In the genomic region with DNA sequence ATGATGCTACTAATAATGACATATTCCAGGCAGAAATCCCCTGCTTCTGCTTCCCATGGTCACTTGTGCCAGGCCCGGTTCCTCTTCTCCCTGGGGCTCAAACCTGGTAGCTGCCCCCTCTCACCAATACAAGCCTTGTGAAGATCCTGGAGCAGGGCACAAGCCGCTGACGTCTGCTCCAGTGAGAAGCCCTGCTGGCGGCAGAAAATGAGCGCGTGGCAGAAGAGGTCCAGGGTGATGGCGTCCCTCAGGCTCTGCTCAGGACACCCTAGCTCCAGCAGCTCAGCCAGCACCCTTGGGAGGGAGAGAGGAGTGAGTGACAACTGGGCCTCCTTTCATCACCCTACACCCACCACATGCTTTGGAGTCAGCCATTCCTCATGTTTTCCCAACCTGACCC, we compare ENCODE assay signal across 16 cellular contexts. TPM values are rescaled to one million over a fixed set of nuclear protein-coding genes. Genes with fewer than 3 reads are reported as not detected.
DNase-seq lines count a peak whose midpoint lies in the region; ATAC-seq, FAIRE-seq and TF ChIP-seq lines count a peak whose summit lies in the region.
"Had no signal": no experiment of that assay in that cellular context is flagged by ENCODE, and none has a peak within 500 bp of the region (broad histone marks: within the 10 kb centered on the region; RNA-seq: fewer than 3 reads in every experiment).

No MANE protein-coding gene starts in this region.

- H3K4me3 Mint-ChIP-seq in T-helper 1 cell treated with Interleukin-12 subunit alpha and Interleukin-12 subunit beta and Interleukin-4 antibody, amounts not matched to agents 30 μg/mL and 1 μg/mL, for 36 hours, result peak overlapping the region; percentile 0
- no peak overlapping the region for H3K4me3 Mint-ChIP-seq in activated CD4-positive, alpha-beta memory T cell treated with anti-CD3 and anti-CD28 coated beads, Interleukin-2, amount 10 ng/mL, durations not matched to agents 7 days and 5 days

- peaks cover 34% of the 10 kb centered on the region for H3K4me1 ChIP-seq in Karpas-422 (ENCODE audit: low read length)
- peaks cover 19 to 40% of the 10 kb centered on the region in 2 experiments; a peak in 4 of 5 replicates for H3K4me1 ChIP-seq in K562 (replicated peaks in 1 of 2; ENCODE audit: control insufficient read depth in 2 of 2, insufficient read depth in 2 of 2, low read length in 2 of 2)
- peaks cover 10 to 11% of the 10 kb centered on the region in 2 donors for H3K4me1 ChIP-seq in neuronal stem cell (ENCODE audit: control insufficient read depth in 2 of 2, insufficient read depth in 1 of 2, low read depth in 1 of 2, low read length in 2 of 2)

- POLR2A ChIA-PET in K562 (lab: Yijun Ruan, JAX), result interaction anchor here (0.7 to 3.7 kb wide), 5 partner anchors 8 to 141 kb away, joined by 3 to 28 read pairs (median 7); partner anchors contain the start of gene PHKG2
- POLR2A ChIA-PET in activated CD4-positive, alpha-beta memory T cell treated with anti-CD3 and anti-CD28 coated beads, Interleukin-2, amount 10 ng/mL, durations not matched to agents 7 days and 5 days (lab: Charles Lee), result interaction anchor here (0.8 to 4.5 kb wide), 5 partner anchors 9 to 84 kb away, joined by 3 to 28 read pairs (median 4); partner anchors contain the start of gene PHKG2

- H3K4me3 ChIP-seq in Karpas-422 (ENCODE audit: low read length), result peak overlapping the region; percentile 93; the same call in 1 of the 2 replicates
- H3K4me3 ChIP-seq in K562, result peak overlapping the region; percentile 88; the same call in 1 of the 2 replicates
- H3K4me3 ChIP-seq in neuronal stem cell (ENCODE audit: low read length in 2 of 2), result no peak overlapping the region
- H3K4me3 ChIP-seq: ovary had no signal

- WGBS in K562 (ENCODE audit: insufficient coverage, low coverage, missing lambda C conversion rate), result 85% methylated on average over 7 of the region's 7 CpGs
- no CpG with 5 or more reads among the region's 7 CpGs for WGBS in neuronal stem cell (ENCODE audit: extremely low coverage in 2 of 2, insufficient read length in 2 of 2, insufficient replicate concordance in 1 of 2), 2 donors

- H2BK120ac ChIP-seq in neuronal stem cell (ENCODE audit: low read depth, low read length), result no peak overlapping the region

- H4K91ac ChIP-seq in neuronal stem cell (ENCODE audit: low read depth, low read length, poor library complexity), result no peak overlapping the region

- H3K23ac ChIP-seq in neuronal stem cell (ENCODE audit: low read depth, low read length, poor library complexity), result no peak overlapping the region

- CTCF ChIA-PET in K562 (lab: Yijun Ruan, JAX; ENCODE audit: low intra/inter-chr PET ratio), result no interaction called here
- CTCF ChIA-PET in activated CD4-positive, alpha-beta memory T cell treated with anti-CD3 and anti-CD28 coated beads, Interleukin-2, amount 10 ng/mL, durations not matched to agents 7 days and 5 days (lab: Charles Lee), result interaction anchor here (1.1 kb wide), 1 partner anchor 11 kb away, joined by 4 read pairs; no protein-coding TSS in a partner anchor

- intact Hi-C loops in K562 (cut with micrococcal nuclease), result loop anchor here (5.0 kb wide), 1 partner anchor 52 kb away; no protein-coding TSS in a partner anchor

- no peak overlapping the region for H2BK5ac ChIP-seq in neuronal stem cell (ENCODE audit: low read length)

- peak overlapping the region; percentile 84; the same call in 1 of the 2 replicates for H3K9ac ChIP-seq in Karpas-422 (ENCODE audit: low read length)
- H3K9ac ChIP-seq in K562 (ENCODE audit: insufficient read depth in 1 of 2, low read depth in 2 of 2, low read length in 2 of 2), result peak overlapping the region in 1 of 2 experiments; percentile 95; a peak in 1 of 4 replicates
- H3K9ac ChIP-seq in neuronal stem cell (ENCODE audit: low read depth, low read length, poor library complexity), result no peak overlapping the region

- no TSS peak for BruUV-seq in K562 (replicated peaks; lab: Mats Ljungman, UMichigan)

- H3K79me2 ChIP-seq in Karpas-422 (ENCODE audit: low read length), result peaks cover 24% of the 10 kb centered on the region
- H3K79me2 ChIP-seq in K562 (ENCODE audit: control insufficient read depth, insufficient read depth, low read length), result peaks cover 42% of the 10 kb centered on the region

- 0 out of 2 replicates have a peak overlapping the region, but pooled peaks have one; percentile 59 for H3K27ac ChIP-seq in Karpas-422 (ENCODE audit: low read length)
- H3K27ac ChIP-seq in K562 (ENCODE audit: extremely low read depth, low read depth, low read length), result 0 out of 3 replicates have a peak overlapping the region, but pooled peaks have one; percentile 54
- no peak overlapping the region for H3K27ac ChIP-seq in neuronal stem cell (replicated peaks; ENCODE audit: low read length)
- H3K27ac ChIP-seq: ovary, tibial nerve had no signal

- H3K9me1 ChIP-seq in K562 (ENCODE audit: control insufficient read depth, insufficient read depth, low read length), result no peaks in the 10 kb centered on the region

- no peaks in the 10 kb centered on the region for H3K9me2 ChIP-seq in Karpas-422 (replicated peaks; ENCODE audit: insufficient read depth, low read length)

- TF ChIP-seq CTCF in K562 (IDR thresholded peaks at IDR 0.05 in 2 of 3, conservative IDR thresholded peaks at IDR 0.05 in 1 of 3; ENCODE audit: insufficient read depth in 2 of 3, low read depth in 1 of 3, low read length in 3 of 3), result no peak

- no peak for TF ChIP-seq RAD21 in K562 (CRISPR knock-in tag; conservative IDR thresholded peaks at IDR 0.05 in 1 of 2, IDR thresholded peaks at IDR 0.05 in 1 of 2)

- H3K4ac ChIP-seq in neuronal stem cell (ENCODE audit: low read length), result no peak overlapping the region

- H2AFZ ChIP-seq in Karpas-422 (ENCODE audit: low read length) (no peak overlapping the region), K562 (ENCODE audit: low read depth, low read length) (no peak overlapping the region), neuronal stem cell (ENCODE audit: low read length) (no peak overlapping the region)

- TF ChIP-seq POLR2A in K562 (conservative IDR thresholded peaks at IDR 0.05), result no peak

- H3K36me3 ChIP-seq in Karpas-422 (ENCODE audit: insufficient read depth, low read length), result peaks cover 13% of the 10 kb centered on the region; the same call in 1 of the 2 replicates
- H3K36me3 ChIP-seq in K562 (ENCODE audit: control insufficient read depth, insufficient read depth, low read length), result peaks cover 72% of the 10 kb centered on the region
- H3K36me3 ChIP-seq in neuronal stem cell (replicated peaks in 1 of 2; ENCODE audit: control insufficient read depth in 2 of 2, insufficient read depth in 2 of 2, low read length in 2 of 2), result peaks cover 36 to 72% of the 10 kb centered on the region in 2 donors
- H3K36me3 ChIP-seq: ovary had no signal

- H3K18ac ChIP-seq in neuronal stem cell (ENCODE audit: low read length), result no peak overlapping the region

- H3K9me3 ChIP-seq in Karpas-422 (ENCODE audit: low read length), result no peaks in the 10 kb centered on the region
- H3K9me3 ChIP-seq in K562 (replicated peaks; ENCODE audit: control insufficient read depth, insufficient read depth, low read depth, low read length), result no peaks in the 10 kb centered on the region
- no peaks in the 10 kb centered on the region for H3K9me3 ChIP-seq in neuronal stem cell (replicated peaks in 1 of 2; ENCODE audit: control insufficient read depth in 2 of 2, insufficient read depth in 1 of 2, low read depth in 1 of 2, low read length in 2 of 2)
- H3K9me3 ChIP-seq: heart right ventricle, ovary, tibial nerve had no signal

- no peak overlapping the region for H4K8ac ChIP-seq in neuronal stem cell (ENCODE audit: low read depth, low read length)

- H4K20me1 ChIP-seq in Karpas-422 (ENCODE audit: insufficient read depth, low read depth, low read length) (no peaks in the 10 kb centered on the region), K562 (replicated peaks; ENCODE audit: control insufficient read depth, insufficient read depth, low read length) (no peaks in the 10 kb centered on the region)

- FAIRE-seq in K562 (lab: Jason Lieb, UNC), result no peak
- FAIRE-seq: A204.1 had no signal

- H3K27ac Mint-ChIP-seq in T-helper 1 cell treated with Interleukin-12 subunit alpha and Interleukin-12 subunit beta and Interleukin-4 antibody, amounts not matched to agents 30 μg/mL and 1 μg/mL, for 36 hours, result no peak overlapping the region
- no peak overlapping the region for H3K27ac Mint-ChIP-seq in activated CD4-positive, alpha-beta memory T cell treated with anti-CD3 and anti-CD28 coated beads, Interleukin-2, amount 10 ng/mL, durations not matched to agents 7 days and 5 days

- peaks cover 22% of the 10 kb centered on the region for H3K79me1 ChIP-seq in neuronal stem cell (ENCODE audit: low read depth, low read length)

- no peak for TF ChIP-seq EP300 in K562 (IDR thresholded peaks at IDR 0.05; ENCODE audit: low read length)

- no peaks in the 10 kb centered on the region for H3K9me3 Mint-ChIP-seq in T-helper 1 cell treated with Interleukin-12 subunit alpha and Interleukin-12 subunit beta and Interleukin-4 antibody, amounts not matched to agents 30 μg/mL and 1 μg/mL, for 36 hours
- no peaks in the 10 kb centered on the region for H3K9me3 Mint-ChIP-seq in activated CD4-positive, alpha-beta memory T cell treated with anti-CD3 and anti-CD28 coated beads, Interleukin-2, amount 10 ng/mL, durations not matched to agents 7 days and 5 days

- peaks cover 22% of the 10 kb centered on the region for H3K4me1 Mint-ChIP-seq in T-helper 1 cell treated with Interleukin-12 subunit alpha and Interleukin-12 subunit beta and Interleukin-4 antibody, amounts not matched to agents 30 μg/mL and 1 μg/mL, for 36 hours (ENCODE audit: low read depth)
- H3K4me1 Mint-ChIP-seq in activated CD4-positive, alpha-beta memory T cell treated with anti-CD3 and anti-CD28 coated beads, Interleukin-2, amount 10 ng/mL, durations not matched to agents 7 days and 5 days, result peaks cover 29% of the 10 kb centered on the region

- no peak overlapping the region for H3K14ac ChIP-seq in neuronal stem cell (ENCODE audit: low read length)

- in situ Hi-C loops in K562 (cut with MboI), result no loop called here

- H3K4me2 ChIP-seq in Karpas-422 (ENCODE audit: low read depth, low read length, poor library complexity, severe bottlenecking), result peak overlapping the region; percentile 89
- peak overlapping the region; percentile 94 for H3K4me2 ChIP-seq in K562 (ENCODE audit: insufficient read depth, low read length)
- no peak overlapping the region for H3K4me2 ChIP-seq in neuronal stem cell (ENCODE audit: insufficient read depth, low read length, poor library complexity, severe bottlenecking)

- no peaks in the 10 kb centered on the region for H3K27me3 Mint-ChIP-seq in T-helper 1 cell treated with Interleukin-12 subunit alpha and Interleukin-12 subunit beta and Interleukin-4 antibody, amounts not matched to agents 30 μg/mL and 1 μg/mL, for 36 hours (ENCODE audit: low read depth)
- H3K27me3 Mint-ChIP-seq in activated CD4-positive, alpha-beta memory T cell treated with anti-CD3 and anti-CD28 coated beads, Interleukin-2, amount 10 ng/mL, durations not matched to agents 7 days and 5 days, result no peaks in the 10 kb centered on the region

- H3K27me3 ChIP-seq in Karpas-422 (ENCODE audit: low read length) (no peaks in the 10 kb centered on the region), K562 (ENCODE audit: control insufficient read depth in 2 of 2, insufficient read depth in 2 of 2, low read length in 2 of 2) (no peaks in the 10 kb centered on the region), neuronal stem cell (ENCODE audit: control insufficient read depth in 3 of 3, insufficient read depth in 3 of 3, low read depth in 1 of 3, low read length in 3 of 3) (no peaks in the 10 kb centered on the region)
- H3K27me3 ChIP-seq: heart right ventricle, ovary, tibial nerve had no signal

- DNase-seq in T-helper 1 cell, result no peak
- no peak for DNase-seq in Karpas-422
- no peak for DNase-seq in K562 (ENCODE audit: extremely low read depth in 1 of 4, low spot score in 3 of 4)
- no peak for DNase-seq in neuronal stem cell (ENCODE audit: low spot score)
- DNase-seq in activated CD4-positive, alpha-beta memory T cell treated with anti-CD3 and anti-CD28 coated beads, Interleukin-2, amount 10 ng/mL, durations not matched to agents 7 days and 5 days, result no peak
- no peak for DNase-seq in cerebellar nuclear complex (lab: John Stamatoyannopoulos, UW)
- no peak for DNase-seq in NCI-H2171 (lab: John Stamatoyannopoulos, UW)
- DNase-seq: activated effector memory CD4-positive, alpha-beta T cell treated with anti-CD3 and anti-CD28 coated beads, Interleukin-2, amount 50 U/mL, for 16 hours; central memory CD4-positive, alpha-beta T cell; erythroblast; heart right ventricle; left colon had no signal

- no peak overlapping the region for H2BK15ac ChIP-seq in neuronal stem cell (ENCODE audit: low read length)

- peaks cover 10% of the 10 kb centered on the region for H3K36me3 Mint-ChIP-seq in T-helper 1 cell treated with Interleukin-12 subunit alpha and Interleukin-12 subunit beta and Interleukin-4 antibody, amounts not matched to agents 30 μg/mL and 1 μg/mL, for 36 hours (ENCODE audit: low read depth)
- H3K36me3 Mint-ChIP-seq in activated CD4-positive, alpha-beta memory T cell treated with anti-CD3 and anti-CD28 coated beads, Interleukin-2, amount 10 ng/mL, durations not matched to agents 7 days and 5 days (ENCODE audit: low read depth), result peaks cover 30% of the 10 kb centered on the region

- ATAC-seq in K562, result no peak
- ATAC-seq: heart right ventricle, left colon had no signal

- peak overlapping the region; percentile 7 for H2BK12ac ChIP-seq in neuronal stem cell (ENCODE audit: low read length)

- no peak overlapping the region for H2AK5ac ChIP-seq in neuronal stem cell (ENCODE audit: low read depth, low read length)

RNA-seq across cellular contexts. Expression of gene CFAP119, which starts 1.7 kb away (rescaled TPM):
- total RNA-seq in Karpas-422 (2014; rRNA removed; shearing (Covaris generic); ENCODE audit: low replicate concordance), result 8.9 and 15.0 TPM in 2 replicates
- 23.0 and 52.3 TPM in 2 replicates for total RNA-seq in K562 (2011; cell fraction: chromatin; rRNA removed; ENCODE audit: low replicate concordance)
- total RNA-seq in K562 (2011; cell fraction: nucleolus; rRNA removed), result 44.0 and 46.5 TPM in 2 replicates
- total RNA-seq in K562 (2011; cell fraction: nucleoplasm; rRNA removed), result 24.7 and 39.0 TPM in 2 replicates
- total RNA-seq in K562 (2014; rRNA removed), result 16.1 and 18.5 TPM in 2 replicates
- 4.2 and 6.1 TPM in 2 replicates for total RNA-seq in K562 (2014; rRNA removed; fragmentation: Illumina TruSeq; extraction: Trizol)
- total RNA-seq in K562 (2015; rRNA removed; fragmentation: Illumina TruSeq; extraction: Trizol), result 7.0 and 7.4 TPM in 2 replicates
- total RNA-seq in K562 (2021), result 18.4 and 20.0 TPM in 2 replicates
- polyA plus RNA-seq in K562 (2011; rRNA removed), result 13.5 and 16.3 TPM in 2 replicates
- polyA plus RNA-seq in K562 (2011; cell fraction: cytosol; rRNA removed), result 10.6 and 19.6 TPM in 2 replicates
- 107 and 225 TPM in 2 replicates for polyA plus RNA-seq in K562 (2011; cell fraction: nucleus; rRNA removed)
- polyA plus RNA-seq in K562 (2012), result 14.9 and 20.9 TPM in 2 replicates
- polyA plus RNA-seq in K562 (2014; fragmentation: Illumina TruSeq; extraction: Trizol), result 9.0 and 9.6 TPM in 2 replicates
- 1 to 10 TPM; 5.5 to 6.2 TPM for polyA plus RNA-seq in K562 (2014; fragmentation: Nextera tagmentation; extraction: Ambion mirVana)
- 33.7 and 38.2 TPM in 2 replicates for polyA plus RNA-seq in K562 (2014; rRNA removed)
- polyA minus RNA-seq in K562 (2011; rRNA and poly(A)+ RNA removed), result 1.2 and 2.5 TPM in 2 replicates
- 3.8 and 4.2 TPM in 2 replicates for polyA minus RNA-seq in K562 (2011; cell fraction: cytosol; rRNA and poly(A)+ RNA removed)
- 16.9 and 21.3 TPM in 2 replicates for polyA minus RNA-seq in K562 (2011; cell fraction: nucleus; rRNA and poly(A)+ RNA removed)
- polyA plus RNA-seq in neuronal stem cell (2013, experiment 1 of 2), result 7.2 TPM
- polyA plus RNA-seq in neuronal stem cell (2013, experiment 2 of 2), result 7.6 TPM
- total RNA-seq in activated CD4-positive, alpha-beta memory T cell treated with anti-CD3 and anti-CD28 coated beads, Interleukin-2, amount 10 ng/mL, durations not matched to agents 7 days and 5 days, result 1 to 10 TPM; 3.1 to 4.1 TPM

RNA-seq across cellular contexts. Expression of gene RNF40, which starts 2.0 kb away (rescaled TPM):
- total RNA-seq in Karpas-422 (2014; rRNA removed; shearing (Covaris generic); ENCODE audit: low replicate concordance), result 57.9 and 66.4 TPM in 2 replicates
- 149 and 268 TPM in 2 replicates for total RNA-seq in K562 (2011; cell fraction: chromatin; rRNA removed; ENCODE audit: low replicate concordance)
- total RNA-seq in K562 (2011; cell fraction: nucleolus; rRNA removed), result 112 and 115 TPM in 2 replicates
- 105 and 116 TPM in 2 replicates for total RNA-seq in K562 (2011; cell fraction: nucleoplasm; rRNA removed)
- 81.9 and 95.6 TPM in 2 replicates for total RNA-seq in K562 (2014; rRNA removed)
- 73.7 and 81.5 TPM in 2 replicates for total RNA-seq in K562 (2014; rRNA removed; fragmentation: Illumina TruSeq; extraction: Trizol)
- 76.4 and 82.9 TPM in 2 replicates for total RNA-seq in K562 (2015; rRNA removed; fragmentation: Illumina TruSeq; extraction: Trizol)
- 124 and 129 TPM in 2 replicates for total RNA-seq in K562 (2021)
- polyA plus RNA-seq in K562 (2011; rRNA removed), result 91.7 and 97.8 TPM in 2 replicates
- 60.8 and 77.4 TPM in 2 replicates for polyA plus RNA-seq in K562 (2011; cell fraction: cytosol; rRNA removed)
- 137 and 170 TPM in 2 replicates for polyA plus RNA-seq in K562 (2011; cell fraction: nucleus; rRNA removed)
- 78.5 and 80.4 TPM in 2 replicates for polyA plus RNA-seq in K562 (2012)
- 107 and 115 TPM in 2 replicates for polyA plus RNA-seq in K562 (2014; fragmentation: Illumina TruSeq; extraction: Trizol)
- polyA plus RNA-seq in K562 (2014; fragmentation: Nextera tagmentation; extraction: Ambion mirVana), result 1 to 10 TPM; 6.2 to 9.1 TPM
- 68.2 and 75.6 TPM in 2 replicates for polyA plus RNA-seq in K562 (2014; rRNA removed)
- 89.9 and 91.7 TPM in 2 replicates for polyA minus RNA-seq in K562 (2011; rRNA and poly(A)+ RNA removed)
- 61.7 and 77.1 TPM in 2 replicates for polyA minus RNA-seq in K562 (2011; cell fraction: cytosol; rRNA and poly(A)+ RNA removed)
- polyA minus RNA-seq in K562 (2011; cell fraction: nucleus; rRNA and poly(A)+ RNA removed), result 39.2 and 51.2 TPM in 2 replicates
- 35.7 TPM for polyA plus RNA-seq in neuronal stem cell (2013, experiment 1 of 2)
- 38.4 TPM for polyA plus RNA-seq in neuronal stem cell (2013, experiment 2 of 2)
- 10 to 100 TPM; 96.1 to 96.2 TPM for total RNA-seq in activated CD4-positive, alpha-beta memory T cell treated with anti-CD3 and anti-CD28 coated beads, Interleukin-2, amount 10 ng/mL, durations not matched to agents 7 days and 5 days

RNA-seq across cellular contexts. Expression of gene PHKG2, which starts 11.9 kb away (rescaled TPM):
- total RNA-seq in Karpas-422 (2014; rRNA removed; shearing (Covaris generic); ENCODE audit: low replicate concordance), result 32.3 and 35.5 TPM in 2 replicates
- total RNA-seq in K562 (2011; cell fraction: chromatin; rRNA removed; ENCODE audit: low replicate concordance), result 128 and 290 TPM in 2 replicates
- total RNA-seq in K562 (2011; cell fraction: nucleolus; rRNA removed), result 161 and 163 TPM in 2 replicates
- total RNA-seq in K562 (2011; cell fraction: nucleoplasm; rRNA removed), result 157 and 194 TPM in 2 replicates
- total RNA-seq in K562 (2014; rRNA removed) (30.7 and 45.9 TPM in 2 replicates), K562 (2014; rRNA removed; fragmentation: Illumina TruSeq; extraction: Trizol) (18.3 and 21.2 TPM in 2 replicates), K562 (2015; rRNA removed; fragmentation: Illumina TruSeq; extraction: Trizol) (23.9 and 25.2 TPM in 2 replicates), K562 (2021) (39.7 and 40.7 TPM in 2 replicates)
- polyA plus RNA-seq in K562 (2011; rRNA removed) (44.1 and 54.4 TPM in 2 replicates), K562 (2014; fragmentation: Illumina TruSeq; extraction: Trizol) (39.2 and 41.0 TPM in 2 replicates), K562 (2014; fragmentation: Nextera tagmentation; extraction: Ambion mirVana) (10 to 100 TPM in 1 of 2 experiments, 1 to 10 TPM in 1; 5.8 to 14.1 TPM), K562 (2014; rRNA removed) (50.4 and 54.2 TPM in 2 replicates)
- polyA plus RNA-seq in K562 (2011; cell fraction: cytosol; rRNA removed), result 44.6 and 56.8 TPM in 2 replicates
- polyA plus RNA-seq in K562 (2011; cell fraction: nucleus; rRNA removed), result 182 and 233 TPM in 2 replicates
- 30.6 and 41.6 TPM in 2 replicates for polyA plus RNA-seq in K562 (2012)
- polyA minus RNA-seq in K562 (2011; rRNA and poly(A)+ RNA removed), result 19.6 and 26.2 TPM in 2 replicates
- 14.9 and 17.4 TPM in 2 replicates for polyA minus RNA-seq in K562 (2011; cell fraction: cytosol; rRNA and poly(A)+ RNA removed)
- 36.2 and 39.6 TPM in 2 replicates for polyA minus RNA-seq in K562 (2011; cell fraction: nucleus; rRNA and poly(A)+ RNA removed)
- 22.6 TPM for polyA plus RNA-seq in neuronal stem cell (2013, experiment 1 of 2)
- 21.7 TPM for polyA plus RNA-seq in neuronal stem cell (2013, experiment 2 of 2)
- 10 to 100 TPM; 34.5 to 38.6 TPM for total RNA-seq in activated CD4-positive, alpha-beta memory T cell treated with anti-CD3 and anti-CD28 coated beads, Interleukin-2, amount 10 ng/mL, durations not matched to agents 7 days and 5 days

RNA-seq across cellular contexts. Expression of gene ZNF629, which starts 26.8 kb away (rescaled TPM):
- 4.8 and 6.3 TPM in 2 replicates for total RNA-seq in Karpas-422 (2014; rRNA removed; shearing (Covaris generic); ENCODE audit: low replicate concordance)
- 6.8 and 16.5 TPM in 2 replicates for total RNA-seq in K562 (2011; cell fraction: chromatin; rRNA removed; ENCODE audit: low replicate concordance)
- 8.6 and 11.3 TPM in 2 replicates for total RNA-seq in K562 (2011; cell fraction: nucleolus; rRNA removed)
- total RNA-seq in K562 (2011; cell fraction: nucleoplasm; rRNA removed), result 6.7 and 7.3 TPM in 2 replicates
- total RNA-seq in K562 (2014; rRNA removed) (13.8 and 14.9 TPM in 2 replicates), K562 (2014; rRNA removed; fragmentation: Illumina TruSeq; extraction: Trizol) (6.7 and 7.3 TPM in 2 replicates), K562 (2015; rRNA removed; fragmentation: Illumina TruSeq; extraction: Trizol) (9.2 and 10.0 TPM in 2 replicates), K562 (2021) (16.5 and 18.8 TPM in 2 replicates)
- polyA plus RNA-seq in K562 (2011; rRNA removed) (2.6 and 4.4 TPM in 2 replicates), K562 (2014; fragmentation: Illumina TruSeq; extraction: Trizol) (11.6 and 12.4 TPM in 2 replicates), K562 (2014; fragmentation: Nextera tagmentation; extraction: Ambion mirVana) (under 1 TPM; 0.44 to 0.66 TPM), K562 (2014; rRNA removed) (6.1 and 7.4 TPM in 2 replicates)
- polyA plus RNA-seq in K562 (2011; cell fraction: cytosol; rRNA removed), result 4.0 and 5.6 TPM in 2 replicates
- polyA plus RNA-seq in K562 (2011; cell fraction: nucleus; rRNA removed), result 7.1 and 10.9 TPM in 2 replicates
- 12.0 and 13.0 TPM in 2 replicates for polyA plus RNA-seq in K562 (2012)
- polyA minus RNA-seq in K562 (2011; rRNA and poly(A)+ RNA removed), result 4.2 and 5.3 TPM in 2 replicates
- polyA minus RNA-seq in K562 (2011; cell fraction: cytosol; rRNA and poly(A)+ RNA removed), result 9.2 and 9.8 TPM in 2 replicates
- polyA minus RNA-seq in K562 (2011; cell fraction: nucleus; rRNA and poly(A)+ RNA removed), result 8.3 and 11.2 TPM in 2 replicates
- polyA plus RNA-seq in neuronal stem cell (2013, experiment 1 of 2), result 10.7 TPM
- 11.2 TPM for polyA plus RNA-seq in neuronal stem cell (2013, experiment 2 of 2)
- total RNA-seq in activated CD4-positive, alpha-beta memory T cell treated with anti-CD3 and anti-CD28 coated beads, Interleukin-2, amount 10 ng/mL, durations not matched to agents 7 days and 5 days, result 1 to 10 TPM; 1.0 to 1.2 TPM

Comparison
In these comparisons a context has a peak if more than half of its experiments do, and no peak if none do; other contexts are left out.
1. H3K4me3 ChIP-seq: peak in Karpas-422 (single experiment) and K562 (single experiment); none in neuronal stem cell (0 of 2).